In the genomic region with DNA sequence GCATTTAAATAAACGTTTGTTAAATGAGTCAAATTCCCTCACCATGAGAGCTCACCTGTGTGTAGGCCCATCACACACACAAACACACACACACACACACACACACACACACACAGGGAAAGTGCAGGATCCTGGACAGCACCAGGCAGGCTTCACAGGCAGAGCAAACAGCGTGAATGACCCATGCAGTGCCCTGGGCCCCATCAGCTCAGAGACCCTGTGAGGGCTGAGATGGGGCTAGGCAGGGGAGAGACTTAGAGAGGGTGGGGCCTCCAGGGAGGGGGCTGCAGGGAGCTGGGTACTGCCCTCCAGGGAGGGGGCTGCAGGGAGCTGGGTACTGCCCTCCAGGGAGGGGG, we compare ENCODE assay signal across 23 cellular contexts. TPM values are rescaled to one million over a fixed set of nuclear protein-coding genes. Genes with fewer than 3 reads are reported as not detected.
"Had no signal": no experiment of that assay in that cellular context is flagged by ENCODE, and none has a peak within 500 bp of the region (broad histone marks: within the 10 kb centered on the region; RNA-seq: fewer than 3 reads in every experiment).

No MANE protein-coding gene starts in this region.

- H3K9me3 Mint-ChIP-seq: activated naive CD4-positive, alpha-beta T cell treated with anti-CD3 and anti-CD28 coated beads, Interleukin-2, amount 50 U/mL, for 72 hours; activated T-helper 17 cell treated with anti-CD3 and anti-CD28 coated beads, Interleukin-2, amount 50 U/mL, for 72 hours; central memory CD8-positive, alpha-beta T cell; stimulated activated naive B cell treated with anti-CD40 and anti-IgM and Interleukin-4, amounts not matched to agents 10 μg/mL and 1 μg/mL and 100 μg/mL, for 72 hours; T-helper 2 cell treated with Interferon-gamma antibody and Interleukin-4, amounts not matched to agents 5 μg/mL and 100 μg/mL, for 36 hours had no signal

- H3K27ac Mint-ChIP-seq: activated naive CD4-positive, alpha-beta T cell treated with anti-CD3 and anti-CD28 coated beads, Interleukin-2, amount 50 U/mL, for 72 hours; activated T-helper 17 cell treated with anti-CD3 and anti-CD28 coated beads, Interleukin-2, amount 50 U/mL, for 72 hours; brain; mesothelial cell of epicardium; stimulated activated naive B cell treated with anti-CD40 and anti-IgM and Interleukin-4, amounts not matched to agents 10 μg/mL and 1 μg/mL and 100 μg/mL, for 72 hours; T-helper 2 cell treated with Interferon-gamma antibody and Interleukin-4, amounts not matched to agents 5 μg/mL and 100 μg/mL, for 36 hours had no signal

- H3K4me1 Mint-ChIP-seq: activated T-helper 17 cell treated with anti-CD3 and anti-CD28 coated beads, Interleukin-2, amount 50 U/mL, for 72 hours; brain; central memory CD8-positive, alpha-beta T cell; mesothelial cell of epicardium had no signal

- DNase-seq: activated CD4-positive, alpha-beta T cell treated with anti-CD3 and anti-CD28 coated beads, Interleukin-2, amount 50 U/mL, for 1 hour; activated CD4-positive, CD25-positive, alpha-beta regulatory T cell; amygdala; cortex of kidney; effector memory CD4-positive, alpha-beta T cell; foreskin melanocyte; lower lobe of right lung; retina; stimulated activated CD4-positive, alpha-beta T cell treated with anti-CD3 and anti-CD28 coated beads, Interleukin-15, amount 100 ng/mL, for 24 hours; stimulated activated CD4-positive, alpha-beta T cell treated with anti-CD3 and anti-CD28 coated beads, Interleukin-4, amount 100 ng/mL, for 1 hour; stimulated activated naive B cell treated with anti-CD40 and anti-IgM and Interleukin-4, amounts not matched to agents 10 μg/mL and 1 μg/mL and 100 μg/mL, for 72 hours; upper lobe of left lung had no signal

- H3K4me1 ChIP-seq: lower lobe of right lung, suprapubic skin had no signal

- H3K4me3 ChIP-seq: lower lobe of right lung, skin epidermis, suprapubic skin, upper lobe of left lung had no signal

- ATAC-seq: activated naive CD4-positive, alpha-beta T cell treated with anti-CD3 and anti-CD28 coated beads, Interleukin-2, amount 50 U/mL, for 72 hours; activated T-helper 17 cell treated with anti-CD3 and anti-CD28 coated beads, Interleukin-2, amount 50 U/mL, for 72 hours; lower lobe of right lung; stimulated activated naive B cell treated with anti-CD40 and anti-IgM and Interleukin-4, amounts not matched to agents 10 μg/mL and 1 μg/mL and 100 μg/mL, for 72 hours had no signal

- H3K4me3 Mint-ChIP-seq: activated T-helper 17 cell treated with anti-CD3 and anti-CD28 coated beads, Interleukin-2, amount 50 U/mL, for 72 hours; brain; central memory CD8-positive, alpha-beta T cell; mesothelial cell of epicardium; stimulated activated naive B cell treated with anti-CD40 and anti-IgM and Interleukin-4, amounts not matched to agents 10 μg/mL and 1 μg/mL and 100 μg/mL, for 72 hours; T-helper 2 cell treated with Interferon-gamma antibody and Interleukin-4, amounts not matched to agents 5 μg/mL and 100 μg/mL, for 36 hours had no signal

- H3K36me3 Mint-ChIP-seq: activated naive CD4-positive, alpha-beta T cell treated with anti-CD3 and anti-CD28 coated beads, Interleukin-2, amount 50 U/mL, for 72 hours; brain had no signal

- H3K27me3 ChIP-seq: upper lobe of left lung had no signal

- H3K9me3 ChIP-seq: lower lobe of right lung, suprapubic skin, upper lobe of left lung had no signal

- H3K27ac ChIP-seq: epithelial cell of prostate, lower lobe of right lung, skin epidermis, suprapubic skin had no signal

- H3K36me3 ChIP-seq: lower lobe of right lung, suprapubic skin, upper lobe of left lung had no signal

RNA-seq across cellular contexts. Expression of a gene that starts 8.5 kb away (rescaled TPM):
- total RNA-seq: activated naive CD4-positive, alpha-beta T cell treated with anti-CD3 and anti-CD28 coated beads, Interleukin-2, amount 50 U/mL, for 72 hours; activated T-helper 17 cell treated with anti-CD3 and anti-CD28 coated beads, Interleukin-2, amount 50 U/mL, for 72 hours; fibroblast of lung; mesothelial cell of epicardium; myocyte had no signal

RNA-seq across cellular contexts. Expression of a gene that starts 11.9 kb away (rescaled TPM):
- total RNA-seq: activated naive CD4-positive, alpha-beta T cell treated with anti-CD3 and anti-CD28 coated beads, Interleukin-2, amount 50 U/mL, for 72 hours; activated T-helper 17 cell treated with anti-CD3 and anti-CD28 coated beads, Interleukin-2, amount 50 U/mL, for 72 hours; fibroblast of lung; lower lobe of right lung; mesothelial cell of epicardium; myocyte had no signal

RNA-seq across cellular contexts. Expression of a gene that starts 55.4 kb away (rescaled TPM):
- total RNA-seq: activated naive CD4-positive, alpha-beta T cell treated with anti-CD3 and anti-CD28 coated beads, Interleukin-2, amount 50 U/mL, for 72 hours; activated T-helper 17 cell treated with anti-CD3 and anti-CD28 coated beads, Interleukin-2, amount 50 U/mL, for 72 hours; fibroblast of lung; mesothelial cell of epicardium; myocyte had no signal
